ENCODE assay signal across 28 cellular contexts in the genomic region with DNA sequence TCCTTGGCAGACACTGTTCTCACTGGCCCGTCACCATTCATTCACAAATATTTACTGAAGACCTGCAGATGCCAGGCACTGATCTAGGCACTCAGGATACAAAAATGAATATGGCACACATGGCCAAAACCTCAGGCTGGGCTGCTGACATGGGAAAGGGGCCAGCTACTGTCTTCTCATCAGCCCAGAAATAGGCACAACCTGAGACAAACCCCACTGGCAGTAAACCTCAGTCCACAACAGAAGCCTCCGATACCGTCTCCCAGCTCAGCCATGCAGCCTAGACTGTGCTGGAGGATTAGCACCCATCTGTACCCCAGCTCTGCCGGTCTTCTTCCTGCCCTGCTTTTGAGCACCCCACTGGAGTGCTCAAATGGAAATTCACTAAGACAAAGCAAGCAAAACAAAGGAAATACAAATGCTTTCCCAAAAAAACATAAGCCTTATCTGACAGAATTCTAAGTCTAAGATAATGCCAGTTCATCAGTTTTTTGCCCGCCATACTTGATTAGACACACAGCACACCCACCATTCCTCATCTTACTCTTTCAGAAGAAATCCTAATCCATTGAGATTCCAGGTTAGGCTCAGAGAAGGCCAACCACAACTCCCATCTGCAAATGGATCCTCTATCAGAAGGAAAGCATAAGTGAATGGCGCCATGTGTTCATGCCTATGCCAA. TPM values are rescaled to one million over a fixed set of nuclear protein-coding genes. Genes with fewer than 3 reads are reported as not detected.
DNase-seq lines count a peak whose midpoint lies in the region; ATAC-seq, FAIRE-seq and TF ChIP-seq lines count a peak whose summit lies in the region.
"Had no signal": no experiment of that assay in that cellular context is flagged by ENCODE, and none has a peak within 500 bp of the region (broad histone marks: within the 10 kb centered on the region; RNA-seq: fewer than 3 reads in every experiment).

No MANE protein-coding gene starts in this region.

- ATAC-seq in A549: no peak
- peak; percentile 9 for ATAC-seq in left ventricle myocardium superior
- no peak for ATAC-seq in GM18520 (IDR thresholded peaks at IDR 0.05; ENCODE audit: unreplicated experiment)

- DNase-seq in A549 (ENCODE audit: low read depth in 1 of 2, low spot score in 1 of 2) (no peak), left ventricle myocardium superior (no peak), sigmoid colon (no peak), NCI-H2171 treated with DMSO at 0.1 percent for 48 hours (lab: John Stamatoyannopoulos, UW) (no peak), ovary (no peak)
- DNase-seq in activated T-cell treated with anti-CD3 and anti-CD28 coated beads, Interleukin-2, amount 50 U/mL, for 24 hours: no peak
- DNase-seq: BE2C; Calu3; DMS153; DND-41; HCEC 1CT; IMR-90; NCI-H1092; NCI-H1417 treated with DMSO at 0.1 percent for 48 hours; NCI-H1694 treated with DMSO at 0.1 percent for 48 hours; NCI-H2107; NCI-H446 treated with DMSO at 0.1 percent for 48 hours; NCI-H526; NCI-H82; NK-92 treated with Interleukin-12 subunit alpha and Interleukin-12 subunit beta, amount 100 ng/mL, for 24 hours; SHP77 treated with DMSO at 0.1 percent for 48 hours had no signal

- no peak for FAIRE-seq in A549 (lab: Jason Lieb, UNC)
- FAIRE-seq: GM12892, GM19239, H1 had no signal

- TF ChIP-seq RAD21 in A549 (conservative IDR thresholded peaks at IDR 0.05 in 1 of 2, IDR thresholded peaks at IDR 0.05 in 1 of 2): no peak

- H3K27ac Mint-ChIP-seq in activated T-cell treated with anti-CD3 and anti-CD28 coated beads, Interleukin-2, amount 50 U/mL, for 24 hours: no peak overlapping the region

- TF ChIP-seq POLR2A in A549 (IDR thresholded peaks at IDR 0.05; ENCODE audit: low read length): no peak
- no peak for TF ChIP-seq POLR2A in sigmoid colon (IDR thresholded peaks at IDR 0.05)
- no peak for TF ChIP-seq POLR2A in ovary (IDR thresholded peaks at IDR 0.05)

- POLR2A ChIA-PET in A549 (lab: Yijun Ruan, JAX): interaction anchor here (0.7 kb wide), 1 partner anchor 11 kb away, joined by 4 read pairs; no protein-coding TSS in a partner anchor

- H3K4me2 ChIP-seq in A549: no peak overlapping the region
- H3K4me2 ChIP-seq: KMS-11, PC-9 had no signal

- H3K9me3 ChIP-seq in A549 (no peaks in the 10 kb centered on the region), sigmoid colon (no peaks in the 10 kb centered on the region), ovary (no peaks in the 10 kb centered on the region)
- H3K9me3 ChIP-seq: BE2C had no signal

- H3K4me3 Mint-ChIP-seq in activated T-cell treated with anti-CD3 and anti-CD28 coated beads, Interleukin-2, amount 50 U/mL, for 24 hours: no peak overlapping the region

- no peaks in the 10 kb centered on the region for H3K9me3 Mint-ChIP-seq in activated T-cell treated with anti-CD3 and anti-CD28 coated beads, Interleukin-2, amount 50 U/mL, for 24 hours

- WGBS in A549 (ENCODE audit: missing lambda C conversion rate): 89% methylated on average over 6 of the region's 6 CpGs
- WGBS in sigmoid colon, 2 donors: 90 to 91% methylated on average over 6 of the region's 6 CpGs
- 96 to 98% (median 98%) methylated on average over 6 of the region's 6 CpGs for WGBS in ovary, 3 donors

- H3K4me1 Mint-ChIP-seq in activated T-cell treated with anti-CD3 and anti-CD28 coated beads, Interleukin-2, amount 50 U/mL, for 24 hours (ENCODE audit: low read depth): no peaks in the 10 kb centered on the region

- CTCF ChIA-PET in A549 (lab: Yijun Ruan, JAX): interaction anchor here (0.9 to 2.2 kb wide), 4 partner anchors 18 to 154 kb away, joined by 3 to 7 read pairs (median 4); no protein-coding TSS in a partner anchor

- H3K36me3 Mint-ChIP-seq in activated T-cell treated with anti-CD3 and anti-CD28 coated beads, Interleukin-2, amount 50 U/mL, for 24 hours (ENCODE audit: low read depth): no peaks in the 10 kb centered on the region

- intact Hi-C loops in left ventricle myocardium superior (cut with micrococcal nuclease): no loop called here
- intact Hi-C loops in sigmoid colon (cut with DNase I): no loop called here
- intact Hi-C loops in ovary (cut with DNase I): no loop called here

- H3K4me3 ChIP-seq in A549 (no peak overlapping the region), sigmoid colon (no peak overlapping the region), ovary (no peak overlapping the region)
- H3K4me3 ChIP-seq: PC-9 had no signal

- H3K27me3 ChIP-seq in sigmoid colon: no peaks in the 10 kb centered on the region
- H3K27me3 ChIP-seq in ovary: no peaks in the 10 kb centered on the region
- H3K27me3 ChIP-seq: BE2C had no signal

- peaks cover 11% of the 10 kb centered on the region; the same call in 2 of the 3 replicates for H3K4me1 ChIP-seq in A549
- peaks cover 0 to 79% (median 62%) of the 10 kb centered on the region in 4 donors for H3K4me1 ChIP-seq in sigmoid colon
- H3K4me1 ChIP-seq in ovary (ENCODE audit: insufficient read depth): peaks cover 9% of the 10 kb centered on the region

- H3K27ac ChIP-seq in A549: no peak overlapping the region
- peak overlapping the region; percentile 21 for H3K27ac ChIP-seq in C4-2B
- peak overlapping the region; percentile 33 to 92 (median 88) for H3K27ac ChIP-seq in sigmoid colon
- no peak overlapping the region for H3K27ac ChIP-seq in ovary
- H3K27ac ChIP-seq: KMS-11, PC-9 had no signal

- H3K27me3 Mint-ChIP-seq in activated T-cell treated with anti-CD3 and anti-CD28 coated beads, Interleukin-2, amount 50 U/mL, for 24 hours: no peaks in the 10 kb centered on the region

- TF ChIP-seq EP300 in A549 (IDR thresholded peaks at IDR 0.05) (no peak), sigmoid colon (IDR thresholded peaks at IDR 0.05) (no peak), ovary (IDR thresholded peaks at IDR 0.05) (no peak)

- TF ChIP-seq CTCF in A549 (IDR thresholded peaks at IDR 0.05) (no peak), C4-2B (conservative IDR thresholded peaks at IDR 0.05) (no peak), sigmoid colon (IDR thresholded peaks at IDR 0.05) (no peak), ovary (IDR thresholded peaks at IDR 0.05) (no peak)

- peaks cover 0 to 17% (median 9%) of the 10 kb centered on the region in 4 donors for H3K36me3 ChIP-seq in sigmoid colon
- no peaks in the 10 kb centered on the region for H3K36me3 ChIP-seq in ovary
- H3K36me3 ChIP-seq: BE2C had no signal

TF ChIP-seq in A549, 52 proteins besides CTCF, POLR2A, EP300 and RAD21:
- peak; percentile 59 for TF ChIP-seq MAFK (IDR thresholded peaks at IDR 0.05; ENCODE audit: partially characterized antibody)
- TF ChIP-seq, protein P1, sequence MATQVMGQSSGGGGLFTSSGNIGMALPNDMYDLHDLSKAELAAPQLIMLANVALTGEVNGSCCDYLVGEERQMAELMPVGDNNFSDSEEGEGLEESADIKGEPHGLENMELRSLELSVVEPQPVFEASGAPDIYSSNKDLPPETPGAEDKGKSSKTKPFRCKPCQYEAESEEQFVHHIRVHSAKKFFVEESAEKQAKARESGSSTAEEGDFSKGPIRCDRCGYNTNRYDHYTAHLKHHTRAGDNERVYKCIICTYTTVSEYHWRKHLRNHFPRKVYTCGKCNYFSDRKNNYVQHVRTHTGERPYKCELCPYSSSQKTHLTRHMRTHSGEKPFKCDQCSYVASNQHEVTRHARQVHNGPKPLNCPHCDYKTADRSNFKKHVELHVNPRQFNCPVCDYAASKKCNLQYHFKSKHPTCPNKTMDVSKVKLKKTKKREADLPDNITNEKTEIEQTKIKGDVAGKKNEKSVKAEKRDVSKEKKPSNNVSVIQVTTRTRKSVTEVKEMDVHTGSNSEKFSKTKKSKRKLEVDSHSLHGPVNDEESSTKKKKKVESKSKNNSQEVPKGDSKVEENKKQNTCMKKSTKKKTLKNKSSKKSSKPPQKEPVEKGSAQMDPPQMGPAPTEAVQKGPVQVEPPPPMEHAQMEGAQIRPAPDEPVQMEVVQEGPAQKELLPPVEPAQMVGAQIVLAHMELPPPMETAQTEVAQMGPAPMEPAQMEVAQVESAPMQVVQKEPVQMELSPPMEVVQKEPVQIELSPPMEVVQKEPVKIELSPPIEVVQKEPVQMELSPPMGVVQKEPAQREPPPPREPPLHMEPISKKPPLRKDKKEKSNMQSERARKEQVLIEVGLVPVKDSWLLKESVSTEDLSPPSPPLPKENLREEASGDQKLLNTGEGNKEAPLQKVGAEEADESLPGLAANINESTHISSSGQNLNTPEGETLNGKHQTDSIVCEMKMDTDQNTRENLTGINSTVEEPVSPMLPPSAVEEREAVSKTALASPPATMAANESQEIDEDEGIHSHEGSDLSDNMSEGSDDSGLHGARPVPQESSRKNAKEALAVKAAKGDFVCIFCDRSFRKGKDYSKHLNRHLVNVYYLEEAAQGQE (IDR thresholded peaks at IDR 0.05): no peak
- TF ChIP-seq, protein P2, sequence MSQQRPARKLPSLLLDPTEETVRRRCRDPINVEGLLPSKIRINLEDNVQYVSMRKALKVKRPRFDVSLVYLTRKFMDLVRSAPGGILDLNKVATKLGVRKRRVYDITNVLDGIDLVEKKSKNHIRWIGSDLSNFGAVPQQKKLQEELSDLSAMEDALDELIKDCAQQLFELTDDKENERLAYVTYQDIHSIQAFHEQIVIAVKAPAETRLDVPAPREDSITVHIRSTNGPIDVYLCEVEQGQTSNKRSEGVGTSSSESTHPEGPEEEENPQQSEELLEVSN (IDR thresholded peaks at IDR 0.05; ENCODE audit: borderline replicate concordance, low read depth): no peak

RNA-seq across cellular contexts. Expression of a gene that starts 8.2 kb away (rescaled TPM):
- polyA plus RNA-seq in A549 (2011; rRNA removed) (45.0 and 64.9 TPM in 2 replicates), A549 (2017; fragmentation: RNase III; extraction: RNeasy Plus Mini Kit Qiagen cat#74134 plus additional on column Dnase treatment) (35.1 to 40.3 TPM (median 36.4 TPM) in 3 replicates), sigmoid colon (10 to 100 TPM in 2 of 3 donors, 1 to 10 TPM in 1; 4.2 to 24.8 (median 12.5) TPM), ovary (10 to 100 TPM in 1 of 2 donors, 1 to 10 TPM in 1; 4.6 to 25.8 TPM)
- polyA plus RNA-seq in A549 (2012; cell fraction: cytosol; rRNA removed): 26.4 and 29.2 TPM in 2 replicates
- polyA plus RNA-seq in A549 (2012; cell fraction: nucleus; rRNA removed): 49.6 and 58.3 TPM in 2 replicates
- polyA minus RNA-seq in A549 (2011; rRNA and poly(A)+ RNA removed): 53.0 and 67.7 TPM in 2 replicates
- total RNA-seq in left ventricle myocardium superior (78.4 TPM), sigmoid colon (10 to 100 TPM; 23.9 to 35.2 (median 28.9) TPM), ovary (10 to 100 TPM in 5 of 7 donors, 1 to 10 TPM in 2; 3.9 to 36.9 (median 15.4) TPM)

RNA-seq across cellular contexts. Expression of a gene that starts 38.1 kb away (rescaled TPM):
- polyA plus RNA-seq in A549 (2011; rRNA removed) (not detected in 2 replicates), A549 (2017; fragmentation: RNase III; extraction: RNeasy Plus Mini Kit Qiagen cat#74134 plus additional on column Dnase treatment) (0.09 to 0.28 TPM (median 0.20 TPM) in 3 replicates), sigmoid colon (10 to 100 TPM in 2 of 3 donors, 1 to 10 TPM in 1; 2.1 to 16.5 (median 11.4) TPM), ovary (10 to 100 TPM in 1 of 2 donors, 1 to 10 TPM in 1; 3.4 to 25.9 TPM)
- 0.07 and 0.09 TPM in 2 replicates for polyA plus RNA-seq in A549 (2012; cell fraction: cytosol; rRNA removed)
- polyA plus RNA-seq in A549 (2012; cell fraction: nucleus; rRNA removed): 0.42 and 0.56 TPM in 2 replicates
- 0.39 TPM in 1 of 2 replicates, not detected in the other for polyA minus RNA-seq in A549 (2011; rRNA and poly(A)+ RNA removed)
- total RNA-seq in left ventricle myocardium superior (3.8 TPM), sigmoid colon (100 to 1,000 TPM in 2 of 4 donors, 10 to 100 TPM in 2; 38.2 to 133 (median 90.1) TPM), ovary (10 to 100 TPM; 17.9 to 63.4 (median 45.4) TPM)

Comparison
In these comparisons a context has a peak if more than half of its experiments do, and no peak if none do; other contexts are left out.
1. H3K27ac ChIP-seq: peak in C4-2B (single experiment) and sigmoid colon (4 of 4); none in A549 (0 of 2) and ovary (0 of 2).